Comparison of ENCODE assay signal across 9 cellular contexts in the genomic region with DNA sequence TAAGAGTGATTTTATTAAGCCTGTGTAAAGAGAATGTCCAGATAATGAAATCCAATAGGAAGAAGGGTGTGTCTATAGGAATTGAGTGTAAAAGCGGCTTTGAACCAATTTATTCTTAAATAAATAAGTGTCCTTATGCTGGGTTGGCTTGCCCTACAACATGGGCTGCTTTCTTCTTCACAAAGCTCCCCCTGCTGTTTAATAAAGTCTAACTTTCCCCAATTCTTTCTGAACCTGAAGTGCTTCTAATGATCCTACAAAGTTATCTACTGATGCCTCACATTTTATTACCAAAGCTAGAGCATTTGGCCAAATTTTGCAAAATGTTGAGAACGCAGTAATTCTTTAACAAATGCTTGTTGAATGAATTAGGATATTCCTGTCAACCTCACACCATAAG. TPM values are rescaled to one million over a fixed set of nuclear protein-coding genes. Genes with fewer than 3 reads are reported as not detected.
A peak's percentile ranks its signal among the peaks of the same experiment; 100 is the strongest.
DNase-seq lines count a peak whose midpoint lies in the region; ATAC-seq, FAIRE-seq and TF ChIP-seq lines count a peak whose summit lies in the region.
"Had no signal": no experiment of that assay in that cellular context is flagged by ENCODE, and none has a peak within 500 bp of the region (broad histone marks: within the 10 kb centered on the region; RNA-seq: fewer than 3 reads in every experiment).

No MANE protein-coding gene starts in this region.

- no peak overlapping the region for H3K4ac ChIP-seq in H1 (replicated peaks; ENCODE audit: insufficient read length, low read depth, low read length)

- H3K23ac ChIP-seq in H1 (ENCODE audit: insufficient read length): no peak overlapping the region

- no peak overlapping the region for H3K56ac ChIP-seq in H1 (replicated peaks; ENCODE audit: insufficient read length, low read depth, low read length)

- no peak overlapping the region for H2BK120ac ChIP-seq in H1 (replicated peaks; ENCODE audit: low read depth, low read length)

- no peaks in the 10 kb centered on the region for H3K79me1 ChIP-seq in H1 (ENCODE audit: low read depth, low read length)

- no peak for TF ChIP-seq POLR2A in H1 (IDR thresholded peaks at IDR 0.05; ENCODE audit: control extremely low read depth in 1 of 2, low read depth in 2 of 2, low read length in 2 of 2)

- no peak overlapping the region for H3K14ac ChIP-seq in H1 (ENCODE audit: insufficient read length)

- H4K20me1 ChIP-seq in H1 (replicated peaks in 1 of 2; ENCODE audit: control insufficient read depth in 1 of 2, insufficient read depth in 2 of 2, low read length in 2 of 2): no peaks in the 10 kb centered on the region

- no peak for FAIRE-seq in H1 (lab: Jason Lieb, UNC)
- FAIRE-seq: A204.1 had no signal

- CTCF ChIA-PET in H1 (lab: Charles Lee; ENCODE audit: partially characterized antibody): interaction anchor here (0.8 to 2.4 kb wide), 14 partner anchors 9 to 1539 kb away, joined by 3 to 9 read pairs (median 4); partner anchors contain the start of gene NOL7

- peaks cover 5 to 12% (median 9%) of the 10 kb centered on the region in 4 experiments; a peak in 5 of 7 replicates for H3K4me1 ChIP-seq in H1 (replicated peaks in 1 of 4; ENCODE audit: control insufficient read depth in 3 of 4, insufficient read depth in 4 of 4, low read length in 3 of 4)

- 0 out of 2 replicates have a peak overlapping the region, but pooled peaks have one; percentile 13 for H2BK12ac ChIP-seq in H1 (ENCODE audit: low read depth, low read length)

- H2AK5ac ChIP-seq in H1 (ENCODE audit: low read depth, low read length): no peak overlapping the region

- 0 out of 4 replicates have a peak, but pooled peaks cover 0 to 3% of the 10 kb centered on the region in 2 experiments for H3K9me3 ChIP-seq in H1 (ENCODE audit: insufficient read depth in 2 of 2, low read depth in 1 of 2, low read length in 1 of 2)

- TF ChIP-seq RAD21 in H1 (IDR thresholded peaks at IDR 0.05 in 1 of 2, conservative IDR thresholded peaks at IDR 0.05 in 1 of 2; ENCODE audit: low read depth in 2 of 2, low read length in 2 of 2): peak; percentile 34 to 35; a peak in 3 of 4 replicates

- H4K8ac ChIP-seq in H1 (ENCODE audit: extremely low read depth, insufficient read depth, low read length): no peak overlapping the region

- POLR2A ChIA-PET in H1 (lab: Charles Lee; ENCODE audit: partially characterized antibody): no interaction called here

- no peak; a peak in 1 of 4 replicates for TF ChIP-seq CTCF in H1 (IDR thresholded peaks at IDR 0.05; ENCODE audit: control extremely low read depth in 1 of 3, insufficient read depth in 1 of 3, low read depth in 1 of 3, low read length in 3 of 3)

- no peak overlapping the region for H3K4me3 ChIP-seq in H1 (ENCODE audit: extremely low read depth in 1 of 4, insufficient read depth in 2 of 4, low read depth in 3 of 4, low read length in 4 of 4)

- H3K23me2 ChIP-seq in H1 (ENCODE audit: low read depth, low read length): no peaks in the 10 kb centered on the region

- no peak overlapping the region for H2BK15ac ChIP-seq in H1 (ENCODE audit: low read length)

- H3K9ac ChIP-seq in H1 (replicated peaks in 1 of 4; ENCODE audit: extremely low read depth in 1 of 4, low read depth in 3 of 4, low read length in 3 of 4): no peak overlapping the region

- no peaks in the 10 kb centered on the region for H3K79me2 ChIP-seq in H1 (ENCODE audit: control insufficient read depth in 1 of 2, insufficient read depth in 2 of 2, low read length in 2 of 2)

- DNase-seq in DMS53 (lab: John Stamatoyannopoulos, UW): peak; percentile 61
- no peak for DNase-seq in DMS53 treated with DMSO at 0.1 percent for 48 hours (lab: John Stamatoyannopoulos, UW; ENCODE audit: unreplicated experiment)
- DNase-seq in NCI-H460 (ENCODE audit: extremely low read depth, low read depth): peak; percentile 26
- no peak for DNase-seq in H1 (ENCODE audit: low read depth in 1 of 2, low spot score in 2 of 2)
- peak; percentile 61 for DNase-seq in myocyte (ENCODE audit: low read depth)
- no peak for DNase-seq in activated gamma-delta T cell treated with Interleukin-2 at 50 U/mL for 16 hours
- no peak for DNase-seq in activated gamma-delta T cell (lab: John Stamatoyannopoulos, UW)

- H3K36me3 ChIP-seq in H1 (ENCODE audit: control insufficient read depth in 2 of 4, insufficient read depth in 4 of 4, low read length in 3 of 4): no peaks in the 10 kb centered on the region

- H3K18ac ChIP-seq in H1 (ENCODE audit: extremely low read depth, low read length): no peak overlapping the region

- no peak for ATAC-seq in HG03039 (IDR thresholded peaks at IDR 0.05; ENCODE audit: unreplicated experiment)

- H3K27me3 ChIP-seq in H1 (replicated peaks in 1 of 4; ENCODE audit: control insufficient read depth in 3 of 4, extremely low read depth in 1 of 4, insufficient read depth in 3 of 4, low read length in 3 of 4): no peaks in the 10 kb centered on the region

- TF ChIP-seq EP300 in H1 (IDR thresholded peaks at IDR 0.05; ENCODE audit: borderline replicate concordance in 1 of 2, low read depth in 2 of 2, low read length in 2 of 2): no peak

- H2BK20ac ChIP-seq in H1 (ENCODE audit: low read length): no peak overlapping the region

- WGBS in H1 (ENCODE audit: extremely low coverage in 1 of 2, insufficient coverage in 1 of 2, insufficient read length in 1 of 2, insufficient replicate concordance in 2 of 2, low coverage in 1 of 2, low lambda C conversion rate in 2 of 2, missing lambda C conversion rate in 1 of 2), 2 experiments: 87% methylated on average over 2 of the region's 2 CpGs; no CpG with 5 or more reads in 1 of the 2 experiments

- H2BK5ac ChIP-seq in H1 (ENCODE audit: low read depth, low read length): no peak overlapping the region

- H4K5ac ChIP-seq in H1 (ENCODE audit: insufficient read length, low read depth, low read length): no peak overlapping the region

- no peak overlapping the region for H4K91ac ChIP-seq in H1 (replicated peaks; ENCODE audit: insufficient read length, low read length)

- no peak overlapping the region for H2AFZ ChIP-seq in H1 (ENCODE audit: low read length)

- no peak overlapping the region for H3K4me2 ChIP-seq in H1 (ENCODE audit: insufficient read depth in 1 of 2, low read depth in 2 of 2, low read length in 2 of 2)

- no peak overlapping the region for H3K27ac ChIP-seq in H1 (ENCODE audit: low read depth, low read length)

TF ChIP-seq in H1, 55 proteins besides CTCF, POLR2A, EP300 and RAD21:
- TF ChIP-seq CREB1 (IDR thresholded peaks at IDR 0.05) (no peak), SIRT6 (IDR thresholded peaks at IDR 0.05; ENCODE audit: low read length) (no peak), JUN (IDR thresholded peaks at IDR 0.05; ENCODE audit: low read depth, low read length) (no peak), YY1 (IDR thresholded peaks at IDR 0.05; ENCODE audit: low read depth, low read length) (no peak), CTBP2 (IDR thresholded peaks at IDR 0.05; ENCODE audit: borderline replicate concordance, insufficient read depth, insufficient read length, low read length) (no peak), GABPA (IDR thresholded peaks at IDR 0.05; ENCODE audit: borderline replicate concordance, insufficient read depth, low read length) (no peak), TAF1 (IDR thresholded peaks at IDR 0.05; ENCODE audit: low read depth, low read length) (no peak)
- TF ChIP-seq, protein P1, sequence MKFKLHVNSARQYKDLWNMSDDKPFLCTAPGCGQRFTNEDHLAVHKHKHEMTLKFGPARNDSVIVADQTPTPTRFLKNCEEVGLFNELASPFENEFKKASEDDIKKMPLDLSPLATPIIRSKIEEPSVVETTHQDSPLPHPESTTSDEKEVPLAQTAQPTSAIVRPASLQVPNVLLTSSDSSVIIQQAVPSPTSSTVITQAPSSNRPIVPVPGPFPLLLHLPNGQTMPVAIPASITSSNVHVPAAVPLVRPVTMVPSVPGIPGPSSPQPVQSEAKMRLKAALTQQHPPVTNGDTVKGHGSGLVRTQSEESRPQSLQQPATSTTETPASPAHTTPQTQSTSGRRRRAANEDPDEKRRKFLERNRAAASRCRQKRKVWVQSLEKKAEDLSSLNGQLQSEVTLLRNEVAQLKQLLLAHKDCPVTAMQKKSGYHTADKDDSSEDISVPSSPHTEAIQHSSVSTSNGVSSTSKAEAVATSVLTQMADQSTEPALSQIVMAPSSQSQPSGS (IDR thresholded peaks at IDR 0.05; ENCODE audit: low read length): no peak

RNA-seq across cellular contexts. Expression of gene SIRT5, which starts 36.3 kb away (rescaled TPM):
- total RNA-seq in NCI-H460 (2014; rRNA removed; shearing (Covaris generic)): 12.7 and 12.9 TPM in 2 replicates
- 8.1 and 9.8 TPM in 2 replicates for polyA plus RNA-seq in NCI-H460 (2014; cell fraction: nucleus; rRNA removed)
- total RNA-seq in H1 (2021; fragmentation: NEBNext Ultra II Directional; extraction: Animal tissue kit (Norgen Biotek cat#: 25700)): 13.0 and 14.7 TPM in 2 replicates
- polyA plus RNA-seq in H1 (2011; rRNA removed): 7.4 and 8.0 TPM in 2 replicates
- 11.8 TPM for polyA plus RNA-seq in H1 (2011; cell fraction: cytosol; rRNA removed)
- polyA plus RNA-seq in H1 (2011; cell fraction: nucleus; rRNA removed): 13.3 TPM
- polyA plus RNA-seq in H1 (2012, experiment 1 of 2): 8.4 to 11.7 TPM (median 9.4 TPM) in 4 replicates
- 3.6 TPM for polyA plus RNA-seq in H1 (2012, experiment 2 of 2)
- 11.2 TPM for polyA plus RNA-seq in H1 (2013, experiment 1 of 2)
- polyA plus RNA-seq in H1 (2013, experiment 2 of 2): 10.3 TPM
- 6.7 and 8.9 TPM in 2 replicates for polyA minus RNA-seq in H1 (2011; rRNA and poly(A)+ RNA removed)
- 7.4 TPM for polyA minus RNA-seq in H1 (2011; cell fraction: cytosol; rRNA and poly(A)+ RNA removed)
- polyA minus RNA-seq in H1 (2011; cell fraction: nucleus; rRNA and poly(A)+ RNA removed): 9.8 TPM
- 5.7 and 6.9 TPM in 2 replicates for total RNA-seq in myocyte
- polyA plus RNA-seq in myocyte (2012): 6.1 TPM

RNA-seq across cellular contexts. Expression of gene GFOD1, which starts 50.7 kb away (rescaled TPM):
- total RNA-seq in NCI-H460 (2014; rRNA removed; shearing (Covaris generic)): 5.3 and 5.6 TPM in 2 replicates
- 8.9 and 10.1 TPM in 2 replicates for polyA plus RNA-seq in NCI-H460 (2014; cell fraction: nucleus; rRNA removed)
- total RNA-seq in H1 (2021; fragmentation: NEBNext Ultra II Directional; extraction: Animal tissue kit (Norgen Biotek cat#: 25700)): 8.5 and 8.8 TPM in 2 replicates
- polyA plus RNA-seq in H1 (2011; rRNA removed): 2.5 and 3.4 TPM in 2 replicates
- polyA plus RNA-seq in H1 (2011; cell fraction: cytosol; rRNA removed): 2.8 TPM
- 4.1 TPM for polyA plus RNA-seq in H1 (2011; cell fraction: nucleus; rRNA removed)
- polyA plus RNA-seq in H1 (2012, experiment 1 of 2): 2.5 to 3.4 TPM (median 3.1 TPM) in 4 replicates
- 0.63 TPM for polyA plus RNA-seq in H1 (2012, experiment 2 of 2)
- 3.5 TPM for polyA plus RNA-seq in H1 (2013, experiment 1 of 2)
- polyA plus RNA-seq in H1 (2013, experiment 2 of 2): 3.6 TPM
- 8.5 and 10.8 TPM in 2 replicates for polyA minus RNA-seq in H1 (2011; rRNA and poly(A)+ RNA removed)
- polyA minus RNA-seq in H1 (2011; cell fraction: cytosol; rRNA and poly(A)+ RNA removed): 7.9 TPM
- polyA minus RNA-seq in H1 (2011; cell fraction: nucleus; rRNA and poly(A)+ RNA removed): 14.4 TPM
- 2.3 and 2.8 TPM in 2 replicates for total RNA-seq in myocyte
- polyA plus RNA-seq in myocyte (2012): 1.7 TPM

Comparison
In these comparisons a context has a peak if more than half of its experiments do, and no peak if none do; other contexts are left out.
1. DNase-seq: peak in DMS53 (single experiment), NCI-H460 (single experiment) and myocyte (single experiment); none in DMS53 treated with DMSO at 0.1 percent for 48 hours (single experiment), H1 (0 of 2), activated gamma-delta T cell treated with Interleukin-2 at 50 U/mL for 16 hours (single experiment) and activated gamma-delta T cell (single experiment).